26 cellular contexts compared by ENCODE assay signal in the genomic region with DNA sequence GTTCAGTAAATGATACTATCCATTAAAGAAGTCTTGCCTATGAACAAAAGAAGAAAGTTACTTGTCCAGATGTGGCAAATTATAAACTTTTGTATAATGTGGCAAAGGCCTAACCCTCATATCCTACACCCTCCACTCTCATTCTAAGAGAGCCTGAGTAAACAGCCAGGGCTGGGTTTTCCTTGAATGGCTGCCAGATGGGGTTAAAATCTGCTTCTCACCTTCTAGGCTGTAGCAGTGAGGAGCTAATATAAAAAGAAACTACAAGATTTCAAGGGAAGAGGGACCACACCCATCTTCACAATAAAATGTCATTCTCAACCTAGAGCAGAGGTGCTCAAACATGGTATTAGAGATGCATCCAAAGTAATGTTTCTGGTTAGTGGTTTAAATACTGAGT.
"Had no signal": no experiment of that assay in that cellular context is flagged by ENCODE, and none has a peak within 500 bp of the region (broad histone marks: within the 10 kb centered on the region; RNA-seq: fewer than 3 reads in every experiment).

No MANE protein-coding gene starts in this region.

- H3K4me3 ChIP-seq: dorsolateral prefrontal cortex, esophagus muscularis mucosa, heart right ventricle, lower lobe of right lung, prostate gland, right atrium auricular region, sigmoid colon, testis, tibial artery, upper lobe of left lung had no signal

- ATAC-seq: foreskin keratinocyte; heart right ventricle; left cardiac atrium; left ventricle myocardium superior; lower lobe of right lung; stimulated activated effector memory CD8-positive, alpha-beta T cell treated with anti-CD3 and anti-CD28 coated beads, Interleukin-12 subunit alpha, Interleukin-12 subunit beta, amount 100 ng/mL, for 72 hours; stimulated activated naive CD8-positive, alpha-beta T cell treated with anti-CD3 and anti-CD28 coated beads, Interleukin-15, Interleukin-2, amounts not matched to agents 100 U/mL and 50 U/mL, for 24 hours had no signal

- H3K4me3 Mint-ChIP-seq: memory B cell; nephron progenitor cell; stimulated activated effector memory CD8-positive, alpha-beta T cell treated with anti-CD3 and anti-CD28 coated beads, Interleukin-12 subunit alpha, Interleukin-12 subunit beta, amount 100 ng/mL, for 72 hours had no signal

- DNase-seq: cerebellar nuclear complex; dorsolateral prefrontal cortex; effector CD4-positive, alpha-beta T cell; foreskin keratinocyte; glutamatergic neuron; heart right ventricle; hippocampal formation; left cardiac atrium; left ventricle myocardium superior; lower lobe of right lung; naive B cell; nephron progenitor cell; nucleus accumbens; sigmoid colon; stimulated activated CD4-positive, alpha-beta T cell treated with anti-CD3 and anti-CD28 coated beads, Interleukin-2, amount 100 ng/mL, for 24 hours; stimulated activated CD4-positive, alpha-beta T cell treated with anti-CD3 and anti-CD28 coated beads, Interleukin-4, amount 100 ng/mL, for 24 hours; stimulated activated naive CD8-positive, alpha-beta T cell treated with anti-CD3 and anti-CD28 coated beads, Interleukin-15, Interleukin-2, amounts not matched to agents 100 U/mL and 50 U/mL, for 24 hours; substantia nigra; testis; tibial artery had no signal

- H3K4me1 ChIP-seq: esophagus muscularis mucosa, foreskin keratinocyte, heart right ventricle, lower lobe of right lung, prostate gland, right atrium auricular region, sigmoid colon, testis, tibial artery had no signal

- H3K27ac ChIP-seq: esophagus muscularis mucosa, foreskin keratinocyte, heart right ventricle, lower lobe of right lung, prostate gland, right atrium auricular region, sigmoid colon, testis, tibial artery, upper lobe of left lung had no signal

- H3K4me1 Mint-ChIP-seq: nephron progenitor cell; stimulated activated effector memory CD8-positive, alpha-beta T cell treated with anti-CD3 and anti-CD28 coated beads, Interleukin-12 subunit alpha, Interleukin-12 subunit beta, amount 100 ng/mL, for 72 hours had no signal

- H3K9me3 ChIP-seq: esophagus muscularis mucosa, heart right ventricle, lower lobe of right lung, prostate gland, right atrium auricular region, sigmoid colon, testis, tibial artery, upper lobe of left lung had no signal

- H3K27ac Mint-ChIP-seq: memory B cell; stimulated activated effector memory CD8-positive, alpha-beta T cell treated with anti-CD3 and anti-CD28 coated beads, Interleukin-12 subunit alpha, Interleukin-12 subunit beta, amount 100 ng/mL, for 72 hours had no signal

- H3K36me3 ChIP-seq: prostate gland had no signal

- H3K27me3 ChIP-seq: dorsolateral prefrontal cortex, esophagus muscularis mucosa, foreskin keratinocyte, heart right ventricle, right atrium auricular region, sigmoid colon, testis, tibial artery, upper lobe of left lung had no signal

- H3K9me3 Mint-ChIP-seq: memory B cell; naive B cell; nephron progenitor cell; stimulated activated effector memory CD8-positive, alpha-beta T cell treated with anti-CD3 and anti-CD28 coated beads, Interleukin-12 subunit alpha, Interleukin-12 subunit beta, amount 100 ng/mL, for 72 hours had no signal

- H3K27me3 Mint-ChIP-seq: memory B cell, naive B cell had no signal
